ENCODE assay signal across 8 cellular contexts in the genomic region with DNA sequence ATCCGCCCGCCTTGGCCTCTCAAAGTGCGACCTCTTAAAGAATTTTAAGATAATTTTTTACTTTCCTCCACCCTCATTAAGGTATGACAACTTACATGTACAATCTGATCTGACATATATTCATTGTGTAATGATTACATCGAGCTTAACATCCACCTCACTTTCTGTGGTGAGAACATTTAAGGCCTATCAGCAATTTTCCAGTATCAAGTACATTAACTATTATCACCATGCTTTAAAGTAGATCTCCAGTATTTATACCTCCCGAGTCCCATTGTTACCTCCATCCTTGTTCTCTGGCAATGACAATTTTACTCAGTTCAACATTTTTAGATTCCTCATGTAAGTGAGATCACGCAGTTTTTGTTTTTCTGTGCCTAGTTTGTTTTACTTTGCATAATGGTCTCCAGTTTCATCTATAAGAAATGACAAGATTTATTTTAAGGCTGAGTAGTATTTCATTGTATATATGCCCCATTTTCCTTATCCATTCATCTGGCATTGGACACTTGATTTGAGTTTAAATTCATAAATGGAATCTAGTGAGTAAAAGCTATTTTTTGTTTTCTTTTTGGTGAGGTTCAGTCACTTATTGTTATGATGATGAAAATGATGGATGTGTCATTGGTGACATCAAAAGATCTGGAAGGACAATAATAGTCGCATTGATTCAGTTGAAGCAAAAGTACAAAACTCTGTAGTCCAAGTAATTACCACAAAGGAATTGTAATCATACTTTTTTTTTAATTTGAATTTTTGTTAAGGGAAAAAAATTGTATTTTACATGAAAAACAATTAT.
DNase-seq lines count a peak whose midpoint lies in the region; ATAC-seq and TF ChIP-seq lines count a peak whose summit lies in the region.

No MANE protein-coding gene starts in this region.

- CTCF ChIA-PET in activated CD4-positive, alpha-beta T cell treated with anti-CD3 and anti-CD28 coated beads, Interleukin-2, amount 10 ng/mL, durations not matched to agents 7 days and 5 days (lab: Charles Lee) = interaction anchor here (0.6 to 2.0 kb wide), 15 partner anchors 10 to 68 kb away, joined by 3 to 8 read pairs (median 5); a partner anchor contains a TSS

- H3K9me3 ChIP-seq in aorta (ENCODE audit: control insufficient read depth, low read length) = no peaks in the 10 kb centered on the region

- no peaks in the 10 kb centered on the region for H3K36me3 ChIP-seq in aorta (ENCODE audit: control insufficient read depth in 1 of 2, insufficient read depth in 2 of 2, low read length in 1 of 2)

- H3K4me3 Mint-ChIP-seq in activated CD4-positive, alpha-beta T cell treated with anti-CD3 and anti-CD28 coated beads, Interleukin-2, amount 10 ng/mL, durations not matched to agents 7 days and 5 days = peak overlapping the region; percentile 89
- H3K4me3 Mint-ChIP-seq in naive thymus-derived CD8-positive, alpha-beta T cell = peak overlapping the region; percentile 83 to 99 (median 92)

- H3K4me3 ChIP-seq in cardiac fibroblast (replicated peaks in 1 of 2; ENCODE audit: low read depth in 2 of 2, low read length in 2 of 2) (peak overlapping the region; percentile 63 to 70), aorta (ENCODE audit: low read length in 2 of 2) (peak overlapping the region in 1 of 2 donors; percentile 47)

- no peaks in the 10 kb centered on the region for H3K4me1 ChIP-seq in aorta (ENCODE audit: control insufficient read depth in 1 of 2, insufficient read depth in 2 of 2, low read length in 2 of 2)

- intact Hi-C loops in aorta (cut with DNase I) = no loop called here

- H3K27me3 Mint-ChIP-seq in activated CD4-positive, alpha-beta T cell treated with anti-CD3 and anti-CD28 coated beads, Interleukin-2, amount 10 ng/mL, durations not matched to agents 7 days and 5 days = no peaks in the 10 kb centered on the region
- no peaks in the 10 kb centered on the region for H3K27me3 Mint-ChIP-seq in naive thymus-derived CD8-positive, alpha-beta T cell

- H3K36me3 Mint-ChIP-seq in activated CD4-positive, alpha-beta T cell treated with anti-CD3 and anti-CD28 coated beads, Interleukin-2, amount 10 ng/mL, durations not matched to agents 7 days and 5 days (ENCODE audit: low read depth) = peaks cover 18% of the 10 kb centered on the region
- no peaks in the 10 kb centered on the region for H3K36me3 Mint-ChIP-seq in naive thymus-derived CD8-positive, alpha-beta T cell

- H3K27ac Mint-ChIP-seq in activated CD4-positive, alpha-beta T cell treated with anti-CD3 and anti-CD28 coated beads, Interleukin-2, amount 10 ng/mL, durations not matched to agents 7 days and 5 days = peak overlapping the region; percentile 99
- H3K27ac Mint-ChIP-seq in naive thymus-derived CD8-positive, alpha-beta T cell = peak overlapping the region; percentile 96 to 100 (median 97)

- H3K27ac ChIP-seq in aorta (ENCODE audit: low read depth in 1 of 2, low read length in 2 of 2) = peak overlapping the region in 1 of 2 donors; percentile 43

- no peak for TF ChIP-seq CTCF in cardiac fibroblast (IDR thresholded peaks at IDR 0.05; ENCODE audit: low read depth, low read length)

- DNase-seq in activated CD4-positive, alpha-beta T cell treated with anti-CD3 and anti-CD28 coated beads, Interleukin-2, amount 10 ng/mL, durations not matched to agents 7 days and 5 days = no peak
- DNase-seq in activated CD4-positive, alpha-beta T cell treated with anti-CD3 and anti-CD28 coated beads for 4 hours = no peak
- DNase-seq in NCI-H446 treated with DMSO at 0.1 percent for 48 hours (lab: John Stamatoyannopoulos, UW) = peak; percentile 31
- peak in 1 of 2 donors; percentile 51 for DNase-seq in cardiac fibroblast (ENCODE audit: low read depth in 2 of 2)
- peak in 1 of 10 donors; percentile 40 for DNase-seq in naive thymus-derived CD8-positive, alpha-beta T cell
- no peak for DNase-seq in aorta
- DNase-seq in NCI-H345 treated with DMSO at 0.1 percent for 48 hours (lab: John Stamatoyannopoulos, UW; ENCODE audit: unreplicated experiment) = no peak
- DNase-seq in NK-92 (lab: John Stamatoyannopoulos, UW; ENCODE audit: unreplicated experiment) = no peak

- no peak for ATAC-seq in naive thymus-derived CD8-positive, alpha-beta T cell
- no peak for ATAC-seq in aorta (ENCODE audit: low FRiP score)

- no peaks in the 10 kb centered on the region for H3K9me3 Mint-ChIP-seq in activated CD4-positive, alpha-beta T cell treated with anti-CD3 and anti-CD28 coated beads, Interleukin-2, amount 10 ng/mL, durations not matched to agents 7 days and 5 days
- H3K9me3 Mint-ChIP-seq in naive thymus-derived CD8-positive, alpha-beta T cell = no peaks in the 10 kb centered on the region

- 49 to 53% methylated on average over 7 of the region's 7 CpGs for WGBS in aorta, 2 donors

- peaks cover 48% of the 10 kb centered on the region for H3K4me1 Mint-ChIP-seq in activated CD4-positive, alpha-beta T cell treated with anti-CD3 and anti-CD28 coated beads, Interleukin-2, amount 10 ng/mL, durations not matched to agents 7 days and 5 days
- peaks cover 8 to 43% (median 31%) of the 10 kb centered on the region in 4 donors for H3K4me1 Mint-ChIP-seq in naive thymus-derived CD8-positive, alpha-beta T cell

- peaks cover 0 to 2% of the 10 kb centered on the region in 2 donors for H3K27me3 ChIP-seq in aorta (ENCODE audit: control insufficient read depth in 1 of 2, insufficient read depth in 2 of 2, low read length in 1 of 2)

- POLR2A ChIA-PET in activated CD4-positive, alpha-beta T cell treated with anti-CD3 and anti-CD28 coated beads, Interleukin-2, amount 10 ng/mL, durations not matched to agents 7 days and 5 days (lab: Charles Lee) = interaction anchor here (0.6 to 4.6 kb wide), 23 partner anchors 8 to 1799 kb away, joined by 3 to 114 read pairs (median 6); a partner anchor contains a TSS
- POLR2A ChIA-PET in naive thymus-derived CD8-positive, alpha-beta T cell (lab: Charles Lee) = interaction anchor here (0.6 to 9.2 kb wide), 29 partner anchors 10 to 1808 kb away, joined by 3 to 308 read pairs (median 4); a partner anchor contains a TSS
